ENCODE assay signal across 10 cellular contexts in genomic region chr2:162490052-162490717, GRCh38.
DNase-seq lines count a peak whose midpoint lies in the region; ATAC-seq, FAIRE-seq and TF ChIP-seq lines count a peak whose summit lies in the region.
"Had no signal": no experiment of that assay in that cellular context is flagged by ENCODE, and none has a peak within 500 bp of the region (broad histone marks: within the 10 kb centered on the region; RNA-seq: fewer than 3 reads in every experiment).

No MANE protein-coding gene starts in this region.

- TF ChIP-seq CTCF in bronchial epithelial cell (IDR thresholded peaks at IDR 0.05; ENCODE audit: insufficient read depth, low read length, severe bottlenecking) (no peak), thyroid gland (IDR thresholded peaks at IDR 0.05) (no peak)

- intact Hi-C loops in thyroid gland (cut with DNase I), result no loop called here

- no peaks in the 10 kb centered on the region for H3K9me3 ChIP-seq in thyroid gland

- H3K27me3 ChIP-seq in bronchial epithelial cell (ENCODE audit: control insufficient read depth, insufficient read depth, low read length) (no peaks in the 10 kb centered on the region), thyroid gland (no peaks in the 10 kb centered on the region)
- H3K27me3 ChIP-seq: neural progenitor cell had no signal

- FAIRE-seq in GM18507 (lab: Jason Lieb, UNC) (peak; percentile 66), bronchial epithelial cell (lab: Jason Lieb, UNC) (no peak)

- no peaks in the 10 kb centered on the region for H3K36me3 ChIP-seq in bronchial epithelial cell (ENCODE audit: control insufficient read depth, insufficient read depth, low read length)
- no peaks in the 10 kb centered on the region for H3K36me3 ChIP-seq in thyroid gland
- H3K36me3 ChIP-seq: neural progenitor cell had no signal

- H3K4me3 ChIP-seq in bronchial epithelial cell (ENCODE audit: low read depth, low read length) (no peak overlapping the region), thyroid gland (replicated peaks in 1 of 3) (no peak overlapping the region)
- H3K4me3 ChIP-seq: neural progenitor cell had no signal

- 93 to 94% methylated on average over 5 of the region's 5 CpGs for WGBS in thyroid gland, 2 donors

- no peak overlapping the region for H3K27ac ChIP-seq in thyroid gland
- H3K27ac ChIP-seq: neural progenitor cell had no signal

- peak; percentile 2 for DNase-seq in GM18507 (ENCODE audit: extremely low spot score, insufficient read length, low read depth)
- DNase-seq in bronchial epithelial cell (ENCODE audit: low read depth), result peak; percentile 65
- no peak for DNase-seq in T-helper 9 cell
- DNase-seq in NCI-H146 treated with DMSO at 0.1 percent for 48 hours (lab: John Stamatoyannopoulos, UW; ENCODE audit: unreplicated experiment), result no peak
- no peak for DNase-seq in thyroid gland
- no peak for DNase-seq in COR-L47 (lab: John Stamatoyannopoulos, UW)
- DNase-seq: activated B cell treated with CpG ODN at 0.5 μM for 24 hours had no signal

- ATAC-seq in GM21390 (IDR thresholded peaks at IDR 0.05; ENCODE audit: unreplicated experiment) (peak; percentile 88), HG03196 (IDR thresholded peaks at IDR 0.05; ENCODE audit: unreplicated experiment) (peak; percentile 86)

- no peaks in the 10 kb centered on the region for H3K4me1 ChIP-seq in thyroid gland
- H3K4me1 ChIP-seq: neural progenitor cell had no signal

- TF ChIP-seq POLR2A in thyroid gland (IDR thresholded peaks at IDR 0.05), result no peak

Comparison
In these comparisons a context has a peak if more than half of its experiments do, and no peak if none do; other contexts are left out.
1. DNase-seq: peak in GM18507 (single experiment) and bronchial epithelial cell (single experiment); none in T-helper 9 cell (single experiment), NCI-H146 treated with DMSO at 0.1 percent for 48 hours (single experiment), thyroid gland (0 of 2) and COR-L47 (single experiment).